Comparison of ENCODE assay signal across 20 cellular contexts in genomic region chr1:25472494-25472893, GRCh38. TPM values are rescaled to one million over a fixed set of nuclear protein-coding genes. Genes with fewer than 3 reads are reported as not detected.
A peak's percentile ranks its signal among the peaks of the same experiment; 100 is the strongest.
DNase-seq lines count a peak whose midpoint lies in the region; ATAC-seq and TF ChIP-seq lines count a peak whose summit lies in the region.
"Had no signal": no experiment of that assay in that cellular context is flagged by ENCODE, and none has a peak within 500 bp of the region (broad histone marks: within the 10 kb centered on the region; RNA-seq: fewer than 3 reads in every experiment).

No MANE protein-coding gene starts in this region.

- peak; percentile 46 to 64 for ATAC-seq in activated T-cell treated with anti-CD3 and anti-CD28 coated beads, Interleukin-2, amount 50 U/mL, for 72 hours (replicated peaks in 1 of 2)
- ATAC-seq in naive thymus-derived CD8-positive, alpha-beta T cell, result peak; percentile 38 to 58
- ATAC-seq: stimulated activated effector memory CD8-positive, alpha-beta T cell treated with anti-CD3 and anti-CD28 coated beads, Interleukin-12 subunit alpha, Interleukin-12 subunit beta, amount 100 ng/mL, for 72 hours had no signal

- no peaks in the 10 kb centered on the region; the same call in 1 of the 2 replicates for H4K20me1 ChIP-seq in KMS-11 (ENCODE audit: insufficient read depth)

- DNase-seq in T-helper 1 cell, result no peak
- DNase-seq in activated T-cell treated with anti-CD3 and anti-CD28 coated beads, Interleukin-2, amount 50 U/mL, for 72 hours, result peak; percentile 12 to 43
- DNase-seq in naive thymus-derived CD8-positive, alpha-beta T cell, result peak in 2 of 10 donors; percentile 5 to 20
- no peak for DNase-seq in activated effector memory CD4-positive, alpha-beta T cell treated with Interleukin-2 at 50 U/mL for 16 hours
- no peak for DNase-seq in glomerular visceral epithelial cell (ENCODE audit: extremely low spot score)
- no peak for DNase-seq in NCI-H1930 (lab: John Stamatoyannopoulos, UW)
- DNase-seq: 8988T; activated CD4-positive, CD25-positive, alpha-beta regulatory T cell; brain microvascular endothelial cell; EL; NCI-H774; nucleus accumbens; RPMI8226; sigmoid colon; upper lobe of left lung had no signal

- no peaks in the 10 kb centered on the region for H3K27me3 Mint-ChIP-seq in T-helper 1 cell treated with Interleukin-12 subunit alpha and Interleukin-12 subunit beta and Interleukin-4 antibody, amounts not matched to agents 30 μg/mL and 1 μg/mL, for 36 hours (ENCODE audit: low read depth)
- H3K27me3 Mint-ChIP-seq in activated T-cell treated with anti-CD3 and anti-CD28 coated beads, Interleukin-2, amount 50 U/mL, for 72 hours (ENCODE audit: low read depth), result no peaks in the 10 kb centered on the region
- no peaks in the 10 kb centered on the region for H3K27me3 Mint-ChIP-seq in naive thymus-derived CD8-positive, alpha-beta T cell

- H3K4me1 Mint-ChIP-seq in T-helper 1 cell treated with Interleukin-12 subunit alpha and Interleukin-12 subunit beta and Interleukin-4 antibody, amounts not matched to agents 30 μg/mL and 1 μg/mL, for 36 hours (ENCODE audit: low read depth), result peaks cover 40% of the 10 kb centered on the region
- H3K4me1 Mint-ChIP-seq in activated T-cell treated with anti-CD3 and anti-CD28 coated beads, Interleukin-2, amount 50 U/mL, for 72 hours (ENCODE audit: low read depth), result peaks cover 80% of the 10 kb centered on the region
- peaks cover 34 to 75% (median 70%) of the 10 kb centered on the region in 4 donors for H3K4me1 Mint-ChIP-seq in naive thymus-derived CD8-positive, alpha-beta T cell

- H3K36me3 Mint-ChIP-seq in T-helper 1 cell treated with Interleukin-12 subunit alpha and Interleukin-12 subunit beta and Interleukin-4 antibody, amounts not matched to agents 30 μg/mL and 1 μg/mL, for 36 hours (ENCODE audit: low read depth), result peaks cover 19% of the 10 kb centered on the region
- H3K36me3 Mint-ChIP-seq in activated T-cell treated with anti-CD3 and anti-CD28 coated beads, Interleukin-2, amount 50 U/mL, for 72 hours (ENCODE audit: insufficient read depth in 2 of 2), result peaks cover 0 to 2% of the 10 kb centered on the region in 2 donors
- H3K36me3 Mint-ChIP-seq in naive thymus-derived CD8-positive, alpha-beta T cell, result peaks cover 0 to 19% (median 6%) of the 10 kb centered on the region in 3 donors

- H3K9me3 Mint-ChIP-seq in T-helper 1 cell treated with Interleukin-12 subunit alpha and Interleukin-12 subunit beta and Interleukin-4 antibody, amounts not matched to agents 30 μg/mL and 1 μg/mL, for 36 hours, result no peaks in the 10 kb centered on the region
- H3K9me3 Mint-ChIP-seq in activated T-cell treated with anti-CD3 and anti-CD28 coated beads, Interleukin-2, amount 50 U/mL, for 72 hours, result no peaks in the 10 kb centered on the region
- no peaks in the 10 kb centered on the region for H3K9me3 Mint-ChIP-seq in naive thymus-derived CD8-positive, alpha-beta T cell
- H3K9me3 Mint-ChIP-seq: CD14-positive monocyte; stimulated activated effector memory CD8-positive, alpha-beta T cell treated with anti-CD3 and anti-CD28 coated beads, Interleukin-12 subunit alpha, Interleukin-12 subunit beta, amount 100 ng/mL, for 72 hours had no signal

- no peaks in the 10 kb centered on the region for H3K27me3 ChIP-seq in KMS-11 (ENCODE audit: insufficient read depth, low read depth)
- H3K27me3 ChIP-seq: brain microvascular endothelial cell, hepatocyte, sigmoid colon, upper lobe of left lung had no signal

- peaks cover 70% of the 10 kb centered on the region for H3K4me1 ChIP-seq in KMS-11 (ENCODE audit: low read depth, poor library complexity, severe bottlenecking)

- no peak overlapping the region for H3K9ac ChIP-seq in KMS-11

- peak overlapping the region; percentile 8 for H3K27ac Mint-ChIP-seq in T-helper 1 cell treated with Interleukin-12 subunit alpha and Interleukin-12 subunit beta and Interleukin-4 antibody, amounts not matched to agents 30 μg/mL and 1 μg/mL, for 36 hours
- peak overlapping the region; percentile 71 for H3K27ac Mint-ChIP-seq in activated T-cell treated with anti-CD3 and anti-CD28 coated beads, Interleukin-2, amount 50 U/mL, for 72 hours
- H3K27ac Mint-ChIP-seq in naive thymus-derived CD8-positive, alpha-beta T cell, result peak overlapping the region; percentile 11 to 99 (median 87)

- no peak overlapping the region for H3K4me3 ChIP-seq in KMS-11 (IDR thresholded peaks at IDR 0.05; ENCODE audit: insufficient read depth, low read depth, low read length)
- H3K4me3 ChIP-seq: hepatocyte, sigmoid colon, upper lobe of left lung had no signal

- peak overlapping the region; percentile 60 for H3K4me2 ChIP-seq in KMS-11
- H3K4me2 ChIP-seq: hepatocyte had no signal

- no peak overlapping the region for H2AFZ ChIP-seq in KMS-11 (ENCODE audit: low read depth)
- H2AFZ ChIP-seq: hepatocyte had no signal

- H3K79me2 ChIP-seq in KMS-11 (ENCODE audit: insufficient read depth, low read depth), result peaks cover 6% of the 10 kb centered on the region; the same call in 1 of the 2 replicates

- no peak overlapping the region for H3K4me3 Mint-ChIP-seq in T-helper 1 cell treated with Interleukin-12 subunit alpha and Interleukin-12 subunit beta and Interleukin-4 antibody, amounts not matched to agents 30 μg/mL and 1 μg/mL, for 36 hours
- peak overlapping the region; percentile 59 to 69 for H3K4me3 Mint-ChIP-seq in activated T-cell treated with anti-CD3 and anti-CD28 coated beads, Interleukin-2, amount 50 U/mL, for 72 hours
- H3K4me3 Mint-ChIP-seq in naive thymus-derived CD8-positive, alpha-beta T cell, result peak overlapping the region; percentile 31 to 81 (median 74)
- H3K4me3 Mint-ChIP-seq: CD14-positive monocyte; stimulated activated effector memory CD8-positive, alpha-beta T cell treated with anti-CD3 and anti-CD28 coated beads, Interleukin-12 subunit alpha, Interleukin-12 subunit beta, amount 100 ng/mL, for 72 hours had no signal

- no peaks in the 10 kb centered on the region for H3K36me3 ChIP-seq in KMS-11 (ENCODE audit: insufficient read depth)
- H3K36me3 ChIP-seq: brain microvascular endothelial cell, sigmoid colon, upper lobe of left lung had no signal

- no peak for TF ChIP-seq CTCF in KMS-11 (conservative IDR thresholded peaks at IDR 0.05; ENCODE audit: low read depth, low read length)

- H3K27ac ChIP-seq in KMS-11, result 0 out of 2 replicates have a peak overlapping the region, but pooled peaks have one; percentile 22
- H3K27ac ChIP-seq: brain microvascular endothelial cell, hepatocyte, sigmoid colon, upper lobe of left lung had no signal

- POLR2A ChIA-PET in naive thymus-derived CD8-positive, alpha-beta T cell (lab: Charles Lee), result interaction anchor here (1.1 to 1.8 kb wide), 3 partner anchors 16 to 42 kb away, joined by 3 to 7 read pairs (median 3); partner anchors contain the start of gene MACO1

RNA-seq across cellular contexts. Expression of gene MACO1, which starts 41.8 kb away (rescaled TPM):
- total RNA-seq in activated T-cell treated with anti-CD3 and anti-CD28 coated beads, Interleukin-2, amount 50 U/mL, for 72 hours, result 10 to 100 TPM; 22.6 to 26.3 TPM
- 10 to 100 TPM; 26.9 to 28.0 TPM for total RNA-seq in naive thymus-derived CD8-positive, alpha-beta T cell
- polyA plus RNA-seq in naive thymus-derived CD8-positive, alpha-beta T cell, result 1 to 10 TPM; 7.6 to 8.8 (median 7.6) TPM

RNA-seq across cellular contexts. Expression of gene RHCE, which starts 51.9 kb away (rescaled TPM):
- total RNA-seq in activated T-cell treated with anti-CD3 and anti-CD28 coated beads, Interleukin-2, amount 50 U/mL, for 72 hours, result under 1 TPM in 1 of 2 donors, not detected in 1; 0.72 TPM
- under 1 TPM; 0.44 to 0.60 TPM for total RNA-seq in naive thymus-derived CD8-positive, alpha-beta T cell
- 1 to 10 TPM in 1 of 3 donors, under 1 TPM in 2; 0.30 to 1.1 (median 0.81) TPM for polyA plus RNA-seq in naive thymus-derived CD8-positive, alpha-beta T cell

Comparison
In these comparisons a context has a peak if more than half of its experiments do, and no peak if none do; other contexts are left out.
1. H3K27ac Mint-ChIP-seq: peak in every context shown above with its lines; median percentile 87 in naive thymus-derived CD8-positive, alpha-beta T cell; 71 in activated T-cell treated with anti-CD3 and anti-CD28 coated beads, Interleukin-2, amount 50 U/mL, for 72 hours; 8 in T-helper 1 cell treated with Interleukin-12 subunit alpha and Interleukin-12 subunit beta and Interleukin-4 antibody, amounts not matched to agents 30 μg/mL and 1 μg/mL, for 36 hours.
2. DNase-seq: peak in activated T-cell treated with anti-CD3 and anti-CD28 coated beads, Interleukin-2, amount 50 U/mL, for 72 hours (2 of 2); none in T-helper 1 cell (0 of 5), activated effector memory CD4-positive, alpha-beta T cell treated with Interleukin-2 at 50 U/mL for 16 hours (single experiment), glomerular visceral epithelial cell (single experiment) and NCI-H1930 (0 of 2).